9 cellular contexts compared by ENCODE assay signal in genomic region chr14:60720962-60721330, GRCh38. TPM values are rescaled to one million over a fixed set of nuclear protein-coding genes. Genes with fewer than 3 reads are reported as not detected.
DNase-seq lines count a peak whose midpoint lies in the region; ATAC-seq, FAIRE-seq and TF ChIP-seq lines count a peak whose summit lies in the region.
"Had no signal": no experiment of that assay in that cellular context is flagged by ENCODE, and none has a peak within 500 bp of the region (broad histone marks: within the 10 kb centered on the region; RNA-seq: fewer than 3 reads in every experiment).

No MANE protein-coding gene starts in this region.

- no peak for DNase-seq in AG04450 (ENCODE audit: low read depth, low spot score)
- DNase-seq in HFF-Myc (ENCODE audit: extremely low read depth, low read depth): no peak
- no peak for DNase-seq in breast epithelium (ENCODE audit: low spot score in 2 of 2)
- DNase-seq in naive thymus-derived CD4-positive, alpha-beta T cell: no peak
- no peak for DNase-seq in D721Med (ENCODE audit: insufficient read length, low spot score)
- DNase-seq in NCI-H146 treated with DMSO at 0.1 percent for 48 hours (lab: John Stamatoyannopoulos, UW; ENCODE audit: unreplicated experiment): no peak
- DNase-seq: NCI-H187 had no signal

- no peaks in the 10 kb centered on the region for H3K36me3 ChIP-seq in breast epithelium
- H3K36me3 ChIP-seq in naive thymus-derived CD4-positive, alpha-beta T cell (ENCODE audit: control insufficient read depth in 2 of 3, insufficient read depth in 3 of 3, low read length in 3 of 3): no peaks in the 10 kb centered on the region

- no peak for FAIRE-seq in D721Med (lab: Jason Lieb, UNC)

- POLR2A ChIA-PET in AG04450 (lab: Yijun Ruan, JAX): interaction anchor here (0.6 kb wide), 1 partner anchor 74 kb away, joined by 4 read pairs; no protein-coding TSS in a partner anchor
- POLR2A ChIA-PET in naive thymus-derived CD4-positive, alpha-beta T cell (lab: Charles Lee): no interaction called here

- no peak for ATAC-seq in naive thymus-derived CD4-positive, alpha-beta T cell
- ATAC-seq in HG03039 (IDR thresholded peaks at IDR 0.05; ENCODE audit: unreplicated experiment) (no peak), HG03135 (IDR thresholded peaks at IDR 0.05; ENCODE audit: unreplicated experiment) (no peak)

- peaks cover 0 to 23% (median 16%) of the 10 kb centered on the region in 7 donors for H3K4me1 Mint-ChIP-seq in naive thymus-derived CD4-positive, alpha-beta T cell

- peak overlapping the region; percentile 92 for H3K4me3 ChIP-seq in AG04450 (ENCODE audit: low read depth, low read length)
- H3K4me3 ChIP-seq in HFF-Myc (replicated peaks; ENCODE audit: low read depth, low read length): peak overlapping the region; percentile 94
- peak overlapping the region; percentile 65 to 93 (median 69) for H3K4me3 ChIP-seq in breast epithelium
- H3K4me3 ChIP-seq in naive thymus-derived CD4-positive, alpha-beta T cell (ENCODE audit: low read length): no peak overlapping the region

- H3K4me3 Mint-ChIP-seq in naive thymus-derived CD4-positive, alpha-beta T cell: peak overlapping the region; percentile 11 to 96 (median 76)

- intact Hi-C loops in breast epithelium (cut with DNase I; ENCODE audit: low total_unique reads): no loop called here
- intact Hi-C loops in naive thymus-derived CD4-positive, alpha-beta T cell (cut with micrococcal nuclease): loop anchor here (5.0 to 10.0 kb wide), 5 partner anchors 36 to 534 kb away; no protein-coding TSS in a partner anchor

- no peaks in the 10 kb centered on the region for H3K27me3 ChIP-seq in AG04450 (ENCODE audit: control insufficient read depth, insufficient read depth, low read length)
- peaks cover 0 to 4% of the 10 kb centered on the region in 2 donors for H3K27me3 ChIP-seq in breast epithelium
- H3K27me3 ChIP-seq in naive thymus-derived CD4-positive, alpha-beta T cell (ENCODE audit: control insufficient read depth in 2 of 2, insufficient read depth in 2 of 2, low read length in 2 of 2): peaks cover 8 to 27% of the 10 kb centered on the region in 2 donors

- H3K27ac ChIP-seq in AG04450 (ENCODE audit: low read depth, low read length) (peak overlapping the region; percentile 58), breast epithelium (no peak overlapping the region)
- H3K27ac ChIP-seq in naive thymus-derived CD4-positive, alpha-beta T cell (ENCODE audit: low read depth, low read length): no peak overlapping the region

- peaks cover 0 to 4% (median 0%) of the 10 kb centered on the region in 11 donors for H3K9me3 Mint-ChIP-seq in naive thymus-derived CD4-positive, alpha-beta T cell

- peaks cover 59 to 65% (median 64%) of the 10 kb centered on the region in 5 donors for H3K27me3 Mint-ChIP-seq in naive thymus-derived CD4-positive, alpha-beta T cell

- TF ChIP-seq POLR2A in breast epithelium (IDR thresholded peaks at IDR 0.05): no peak

- H3K4me1 ChIP-seq in breast epithelium: no peaks in the 10 kb centered on the region
- peaks cover 5 to 6% of the 10 kb centered on the region in 2 donors for H3K4me1 ChIP-seq in naive thymus-derived CD4-positive, alpha-beta T cell (ENCODE audit: control insufficient read depth in 2 of 2, insufficient read depth in 2 of 2, low read length in 2 of 2)

- CTCF ChIA-PET in AG04450 (lab: Charles Lee): interaction anchor here (0.6 kb wide), 2 partner anchors 43 to 278 kb away, joined by 3 read pairs; no protein-coding TSS in a partner anchor
- CTCF ChIA-PET in naive thymus-derived CD4-positive, alpha-beta T cell (lab: Charles Lee): no interaction called here

- H3K36me3 Mint-ChIP-seq in naive thymus-derived CD4-positive, alpha-beta T cell: peaks cover 0 to 4% (median 0%) of the 10 kb centered on the region in 5 donors

- TF ChIP-seq CTCF in AG04450 (IDR thresholded peaks at IDR 0.05; ENCODE audit: low read depth, low read length) (no peak), HFF-Myc (IDR thresholded peaks at IDR 0.05; ENCODE audit: low read depth, low read length, missing control alignments) (no peak), breast epithelium (IDR thresholded peaks at IDR 0.05) (no peak), D721Med (IDR thresholded peaks at IDR 0.05; ENCODE audit: insufficient read depth, missing control alignments) (no peak)

- H3K9me3 ChIP-seq in AG04450 (ENCODE audit: control insufficient read depth, insufficient read depth, low read length) (no peaks in the 10 kb centered on the region; the same call in 1 of the 2 replicates), breast epithelium (no peaks in the 10 kb centered on the region)
- no peaks in the 10 kb centered on the region for H3K9me3 ChIP-seq in naive thymus-derived CD4-positive, alpha-beta T cell (ENCODE audit: control insufficient read depth in 2 of 3, low read length in 3 of 3)

- peak overlapping the region in 1 of 9 donors; percentile 29 for H3K27ac Mint-ChIP-seq in naive thymus-derived CD4-positive, alpha-beta T cell

RNA-seq across cellular contexts. Expression of gene SIX4, which starts 3.2 kb away (rescaled TPM):
- polyA plus RNA-seq in AG04450 (2011; rRNA removed): 17.7 and 21.8 TPM in 2 replicates
- polyA minus RNA-seq in AG04450 (2011; rRNA and poly(A)+ RNA removed): 40.3 and 48.3 TPM in 2 replicates
- total RNA-seq in breast epithelium: 10 to 100 TPM in 1 of 3 donors, 1 to 10 TPM in 2; 2.6 to 16.7 (median 5.2) TPM
- total RNA-seq in naive thymus-derived CD4-positive, alpha-beta T cell: under 1 TPM in 1 of 5 experiments, not detected in 4; 0.46 TPM
- polyA plus RNA-seq in naive thymus-derived CD4-positive, alpha-beta T cell: not detected

RNA-seq across cellular contexts. Expression of gene MNAT1, which starts 13.6 kb away (rescaled TPM):
- 58.8 and 69.3 TPM in 2 replicates for polyA plus RNA-seq in AG04450 (2011; rRNA removed)
- polyA minus RNA-seq in AG04450 (2011; rRNA and poly(A)+ RNA removed): 30.8 and 45.5 TPM in 2 replicates
- 10 to 100 TPM; 30.6 to 70.4 (median 50.8) TPM for total RNA-seq in breast epithelium
- total RNA-seq in naive thymus-derived CD4-positive, alpha-beta T cell: 10 to 100 TPM; 16.0 to 39.1 (median 20.0) TPM
- 10 to 100 TPM; 11.8 to 18.3 TPM for polyA plus RNA-seq in naive thymus-derived CD4-positive, alpha-beta T cell
